In genomic region chr1:160374701-160375443, GRCh38 we compare ENCODE assay signal across 12 cellular contexts. TPM values are rescaled to one million over a fixed set of nuclear protein-coding genes. Genes with fewer than 3 reads are reported as not detected.
DNase-seq lines count a peak whose midpoint lies in the region; ATAC-seq and TF ChIP-seq lines count a peak whose summit lies in the region.
"Had no signal": no experiment of that assay in that cellular context is flagged by ENCODE, and none has a peak within 500 bp of the region (broad histone marks: within the 10 kb centered on the region; RNA-seq: fewer than 3 reads in every experiment).

No MANE protein-coding gene starts in this region.

- H3K36me3 ChIP-seq in neutrophil (no peaks in the 10 kb centered on the region), left lung (no peaks in the 10 kb centered on the region)
- H3K36me3 ChIP-seq: Peyer's patch had no signal

- H3K4me3 ChIP-seq in neutrophil (ENCODE audit: low read depth in 1 of 2, low read length in 1 of 2) = no peak overlapping the region
- no peak overlapping the region for H3K4me3 ChIP-seq in left lung
- H3K4me3 ChIP-seq: GM12878, Peyer's patch had no signal

- no peak for ATAC-seq in left lung
- no peak for ATAC-seq in GM21737 (IDR thresholded peaks at IDR 0.05; ENCODE audit: unreplicated experiment)

- H3K4me1 ChIP-seq in neutrophil (ENCODE audit: control insufficient read depth in 1 of 2, insufficient read depth in 1 of 2, low read depth in 1 of 2, low read length in 1 of 2) (peaks cover 14 to 19% of the 10 kb centered on the region in 2 experiments), left lung (peaks cover 0 to 14% of the 10 kb centered on the region in 2 donors)

- peaks cover 14% of the 10 kb centered on the region for H3K27me3 ChIP-seq in neutrophil
- no peaks in the 10 kb centered on the region for H3K27me3 ChIP-seq in left lung
- H3K27me3 ChIP-seq: Peyer's patch had no signal

- H3K9me3 ChIP-seq in neutrophil (no peaks in the 10 kb centered on the region), left lung (no peaks in the 10 kb centered on the region)
- H3K9me3 ChIP-seq: Peyer's patch had no signal

- TF ChIP-seq CTCF in neutrophil (IDR thresholded peaks at IDR 0.05) (no peak), left lung (IDR thresholded peaks at IDR 0.05) (no peak)

- DNase-seq in DMS 273 (lab: John Stamatoyannopoulos, UW; ENCODE audit: unreplicated experiment) (peak; percentile 93), NCI-H2171 (lab: John Stamatoyannopoulos, UW) (peak; percentile 77), epidermal melanocyte (ENCODE audit: insufficient read length, low spot score) (peak; percentile 50), left lung (no peak), NCI-H1092 (lab: John Stamatoyannopoulos, UW) (no peak)
- DNase-seq in activated effector memory CD4-positive, alpha-beta T cell treated with anti-CD3 and anti-CD28 coated beads, Interleukin-2, amount 50 U/mL, for 16 hours = no peak
- DNase-seq: COR-L47, Peyer's patch had no signal

- peak overlapping the region; percentile 60 for H3K27ac ChIP-seq in neutrophil
- H3K27ac ChIP-seq in left lung = peak overlapping the region in 1 of 2 donors; percentile 65
- H3K27ac ChIP-seq: Peyer's patch had no signal

- intact Hi-C loops in left lung (cut with DNase I) = no loop called here

RNA-seq across cellular contexts. Expression of gene NHLH1, which starts 8.0 kb away (rescaled TPM):
- total RNA-seq in left lung = under 1 TPM; 0.09 to 0.26 TPM

RNA-seq across cellular contexts. Expression of gene VANGL2, which starts 25.5 kb away (rescaled TPM):
- total RNA-seq in left lung = 1 to 10 TPM; 2.7 to 5.5 TPM
- total RNA-seq: activated T-helper 17 cell treated with anti-CD3 and anti-CD28 coated beads, Interleukin-2, amount 50 U/mL, for 72 hours had no signal

RNA-seq across cellular contexts. Expression of gene NCSTN, which starts 31.7 kb away (rescaled TPM):
- 10 to 100 TPM; 90.7 to 93.8 TPM for total RNA-seq in left lung

RNA-seq across cellular contexts. Expression of gene COPA, which starts 31.8 kb away (rescaled TPM):
- total RNA-seq in left lung = 100 to 1,000 TPM; 174 to 181 TPM

Comparison
In these comparisons a context has a peak if more than half of its experiments do, and no peak if none do; other contexts are left out.
1. DNase-seq: peak in DMS 273 (single experiment), NCI-H2171 (single experiment) and epidermal melanocyte (single experiment); none in left lung (0 of 2), NCI-H1092 (single experiment) and activated effector memory CD4-positive, alpha-beta T cell treated with anti-CD3 and anti-CD28 coated beads, Interleukin-2, amount 50 U/mL, for 16 hours (single experiment).